14 cellular contexts compared by ENCODE assay signal in the genomic region with DNA sequence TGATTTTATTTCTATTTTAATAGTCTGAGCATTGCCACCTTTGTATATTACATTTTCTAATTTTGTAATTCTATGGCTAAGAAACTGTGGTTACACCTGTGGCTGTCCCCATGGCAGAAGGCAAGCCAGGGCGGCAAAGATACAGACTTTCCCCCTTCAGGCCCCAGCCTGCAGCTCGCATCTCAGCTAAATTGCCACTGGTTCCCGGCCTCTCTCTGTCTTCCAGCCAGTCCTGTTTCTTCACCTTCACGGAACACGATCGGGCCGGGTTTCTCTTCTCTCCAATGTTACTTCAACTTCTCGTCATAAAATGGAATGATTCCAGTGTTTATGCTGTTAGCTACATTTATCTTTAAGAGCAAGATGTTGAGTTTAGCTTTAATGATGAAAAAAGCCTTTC.
DNase-seq lines count a peak whose midpoint lies in the region; ATAC-seq and TF ChIP-seq lines count a peak whose summit lies in the region.
"Had no signal": no experiment of that assay in that cellular context is flagged by ENCODE, and none has a peak within 500 bp of the region (broad histone marks: within the 10 kb centered on the region; RNA-seq: fewer than 3 reads in every experiment).

No MANE protein-coding gene starts in this region.

- peak; percentile 23 for DNase-seq in activated CD8-positive, alpha-beta memory T cell treated with anti-CD3 and anti-CD28 coated beads, Interleukin-2, amount 50 U/mL, for 48 hours
- DNase-seq in activated CD8-positive, alpha-beta memory T cell treated with anti-CD3 and anti-CD28 coated beads for 24 hours = no peak
- DNase-seq in ecto neural progenitor cell (ENCODE audit: low spot score) (peak; percentile 7), mesothelial cell of epicardium (ENCODE audit: low spot score in 2 of 2, unreplicated experiment in 2 of 2) (no peak), ureter (ENCODE audit: low spot score) (peak; percentile 34), GM13976 (ENCODE audit: low spot score) (no peak)
- DNase-seq: Calu3, DMS79 treated with DMSO at 0.1 percent for 48 hours, GF-D8, GM23248 had no signal

- in situ Hi-C loops in GM13976 (cut with MboI; ENCODE audit: low sequenced_read_pairs, unreplicated experiment) = loop anchor here (10.0 kb wide), 1 partner anchor 1536 kb away; no protein-coding TSS in a partner anchor

- peaks cover 24% of the 10 kb centered on the region for H3K27me3 Mint-ChIP-seq in mesothelial cell of epicardium (ENCODE audit: low read depth)

- no peak overlapping the region for H3K4me3 Mint-ChIP-seq in mesothelial cell of epicardium
- H3K4me3 Mint-ChIP-seq: B cell; CD8-positive, alpha-beta T cell had no signal

- no peak for ATAC-seq in GM19023 (IDR thresholded peaks at IDR 0.05; ENCODE audit: unreplicated experiment)
- ATAC-seq: CD8-positive, alpha-beta T cell; HepG2 had no signal

- H3K36me3 Mint-ChIP-seq in mesothelial cell of epicardium = no peaks in the 10 kb centered on the region
- H3K36me3 Mint-ChIP-seq: CD8-positive, alpha-beta T cell had no signal

- no peaks in the 10 kb centered on the region for H3K9me3 Mint-ChIP-seq in mesothelial cell of epicardium
- H3K9me3 Mint-ChIP-seq: CD8-positive, alpha-beta T cell had no signal

- peaks cover 27% of the 10 kb centered on the region for H3K4me1 Mint-ChIP-seq in mesothelial cell of epicardium

- H3K27ac Mint-ChIP-seq in mesothelial cell of epicardium = peak overlapping the region; percentile 8
- H3K27ac Mint-ChIP-seq: B cell; CD8-positive, alpha-beta T cell had no signal

- TF ChIP-seq CTCF in mesothelial cell of epicardium (IDR thresholded peaks at IDR 0.05; ENCODE audit: unreplicated experiment) = no peak
- no peak for TF ChIP-seq CTCF in GM13976 (IDR thresholded peaks at IDR 0.05; ENCODE audit: borderline replicate concordance, control extremely low read depth, extremely low read depth, insufficient read depth, missing control alignments)

Comparison
In these comparisons a context has a peak if more than half of its experiments do, and no peak if none do; other contexts are left out.
1. DNase-seq: peak in activated CD8-positive, alpha-beta memory T cell treated with anti-CD3 and anti-CD28 coated beads, Interleukin-2, amount 50 U/mL, for 48 hours (single experiment), ecto neural progenitor cell (single experiment) and ureter (single experiment); none in activated CD8-positive, alpha-beta memory T cell treated with anti-CD3 and anti-CD28 coated beads for 24 hours (single experiment), mesothelial cell of epicardium (0 of 2) and GM13976 (single experiment).